Comparison of ENCODE assay signal across 12 cellular contexts in genomic region chr4:793109-793861, GRCh38. TPM values are rescaled to one million over a fixed set of nuclear protein-coding genes. Genes with fewer than 3 reads are reported as not detected.
DNase-seq lines count a peak whose midpoint lies in the region; ATAC-seq and TF ChIP-seq lines count a peak whose summit lies in the region.
"Had no signal": no experiment of that assay in that cellular context is flagged by ENCODE, and none has a peak within 500 bp of the region (broad histone marks: within the 10 kb centered on the region; RNA-seq: fewer than 3 reads in every experiment).

No MANE protein-coding gene starts in this region.

- H3K4me1 Mint-ChIP-seq in activated T-cell treated with anti-CD3 and anti-CD28 coated beads, Interleukin-2, amount 50 U/mL, for 24 hours (ENCODE audit: low read depth), result peaks cover 23% of the 10 kb centered on the region
- H3K4me1 Mint-ChIP-seq in activated T-helper 1 cell treated with anti-CD3 and anti-CD28 coated beads, Interleukin-12 subunit alpha, Interleukin-12 subunit beta, Interleukin-2, Interleukin-4 antibody, amounts not matched to agents 30 ng/mL and 10 ng/mL and 1 ng/mL, durations not matched to agents 14 hours and 24 hours and 36 hours (ENCODE audit: low read depth), result peaks cover 8% of the 10 kb centered on the region
- H3K4me1 Mint-ChIP-seq in neural crest cell, result peaks cover 12% of the 10 kb centered on the region

- H3K4me1 ChIP-seq in Peyer's patch, result peaks cover 0 to 36% (median 25%) of the 10 kb centered on the region in 4 donors

- TF ChIP-seq POLR2A in Peyer's patch (IDR thresholded peaks at IDR 0.05), result no peak

- H3K4me3 ChIP-seq in Peyer's patch, result no peak overlapping the region

- peaks cover 44% of the 10 kb centered on the region for H3K27me3 Mint-ChIP-seq in activated T-cell treated with anti-CD3 and anti-CD28 coated beads, Interleukin-2, amount 50 U/mL, for 24 hours
- peaks cover 44% of the 10 kb centered on the region for H3K27me3 Mint-ChIP-seq in activated T-helper 1 cell treated with anti-CD3 and anti-CD28 coated beads, Interleukin-12 subunit alpha, Interleukin-12 subunit beta, Interleukin-2, Interleukin-4 antibody, amounts not matched to agents 30 ng/mL and 10 ng/mL and 1 ng/mL, durations not matched to agents 14 hours and 24 hours and 36 hours (ENCODE audit: insufficient read depth)
- peaks cover 21% of the 10 kb centered on the region for H3K27me3 Mint-ChIP-seq in neural crest cell (ENCODE audit: low read depth)

- intact Hi-C loops in activated T-helper 1 cell treated with anti-CD3 and anti-CD28 coated beads, Interleukin-12 subunit alpha, Interleukin-12 subunit beta, Interleukin-2, Interleukin-4 antibody, amounts not matched to agents 30 ng/mL and 10 ng/mL and 1 ng/mL, durations not matched to agents 14 hours and 24 hours and 36 hours (cut with micrococcal nuclease), result no loop called here

- H3K27me3 ChIP-seq in Peyer's patch, result peaks cover 0 to 30% of the 10 kb centered on the region in 2 donors

- no peak overlapping the region for H3K27ac ChIP-seq in Peyer's patch
- H3K27ac ChIP-seq: skin epidermis, uterus had no signal

- TF ChIP-seq CTCF in neural crest cell (conservative IDR thresholded peaks at IDR 0.05), result no peak
- no peak for TF ChIP-seq CTCF in Peyer's patch (IDR thresholded peaks at IDR 0.05)

- H3K9me3 ChIP-seq in Peyer's patch, result peaks cover 0 to 3% (median 0%) of the 10 kb centered on the region in 4 donors
- H3K9me3 ChIP-seq: uterus had no signal

- H3K36me3 ChIP-seq in Peyer's patch, result no peaks in the 10 kb centered on the region
- H3K36me3 ChIP-seq: uterus had no signal

- peak overlapping the region; percentile 28 for H3K4me3 Mint-ChIP-seq in activated T-cell treated with anti-CD3 and anti-CD28 coated beads, Interleukin-2, amount 50 U/mL, for 24 hours
- H3K4me3 Mint-ChIP-seq in activated T-helper 1 cell treated with anti-CD3 and anti-CD28 coated beads, Interleukin-12 subunit alpha, Interleukin-12 subunit beta, Interleukin-2, Interleukin-4 antibody, amounts not matched to agents 30 ng/mL and 10 ng/mL and 1 ng/mL, durations not matched to agents 14 hours and 24 hours and 36 hours, result peak overlapping the region; percentile 78
- H3K4me3 Mint-ChIP-seq in neural crest cell, result no peak overlapping the region

- no peak for ATAC-seq in HG02610 (IDR thresholded peaks at IDR 0.05; ENCODE audit: unreplicated experiment)

- H3K9me3 Mint-ChIP-seq in activated T-cell treated with anti-CD3 and anti-CD28 coated beads, Interleukin-2, amount 50 U/mL, for 24 hours, result no peaks in the 10 kb centered on the region
- no peaks in the 10 kb centered on the region for H3K9me3 Mint-ChIP-seq in activated T-helper 1 cell treated with anti-CD3 and anti-CD28 coated beads, Interleukin-12 subunit alpha, Interleukin-12 subunit beta, Interleukin-2, Interleukin-4 antibody, amounts not matched to agents 30 ng/mL and 10 ng/mL and 1 ng/mL, durations not matched to agents 14 hours and 24 hours and 36 hours
- H3K9me3 Mint-ChIP-seq in neural crest cell, result no peaks in the 10 kb centered on the region

- DNase-seq in activated T-cell treated with anti-CD3 and anti-CD28 coated beads, Interleukin-2, amount 50 U/mL, for 24 hours, result no peak
- no peak for DNase-seq in activated T-cell treated with anti-CD3 and anti-CD28 coated beads for 4 hours
- peak; percentile 36 for DNase-seq in NCI-H146 treated with DMSO at 0.1 percent for 48 hours (lab: John Stamatoyannopoulos, UW; ENCODE audit: unreplicated experiment)
- DNase-seq in activated T-helper 1 cell treated with anti-CD3 and anti-CD28 coated beads, Interleukin-12 subunit alpha, Interleukin-12 subunit beta, Interleukin-2, Interleukin-4 antibody, amounts not matched to agents 30 ng/mL and 10 ng/mL and 1 ng/mL, durations not matched to agents 14 hours and 24 hours and 36 hours (ENCODE audit: low spot score), result no peak
- DNase-seq in neural crest cell (ENCODE audit: low read depth, low spot score), result no peak
- DNase-seq in NCI-H748 treated with DMSO at 0.1 percent for 48 hours (lab: John Stamatoyannopoulos, UW), result no peak
- DNase-seq in Peyer's patch, result no peak
- DNase-seq: activated gamma-delta T cell, NCI-H2029 treated with DMSO at 0.1 percent for 48 hours, uterus had no signal

- peak overlapping the region; percentile 62 for H3K27ac Mint-ChIP-seq in activated T-cell treated with anti-CD3 and anti-CD28 coated beads, Interleukin-2, amount 50 U/mL, for 24 hours
- peak overlapping the region; percentile 91 for H3K27ac Mint-ChIP-seq in activated T-helper 1 cell treated with anti-CD3 and anti-CD28 coated beads, Interleukin-12 subunit alpha, Interleukin-12 subunit beta, Interleukin-2, Interleukin-4 antibody, amounts not matched to agents 30 ng/mL and 10 ng/mL and 1 ng/mL, durations not matched to agents 14 hours and 24 hours and 36 hours
- H3K27ac Mint-ChIP-seq in neural crest cell (ENCODE audit: unreplicated experiment), result peak overlapping the region; percentile 57

- H3K36me3 Mint-ChIP-seq in activated T-cell treated with anti-CD3 and anti-CD28 coated beads, Interleukin-2, amount 50 U/mL, for 24 hours (ENCODE audit: low read depth), result no peaks in the 10 kb centered on the region
- H3K36me3 Mint-ChIP-seq in activated T-helper 1 cell treated with anti-CD3 and anti-CD28 coated beads, Interleukin-12 subunit alpha, Interleukin-12 subunit beta, Interleukin-2, Interleukin-4 antibody, amounts not matched to agents 30 ng/mL and 10 ng/mL and 1 ng/mL, durations not matched to agents 14 hours and 24 hours and 36 hours (ENCODE audit: low read depth), result no peaks in the 10 kb centered on the region
- no peaks in the 10 kb centered on the region for H3K36me3 Mint-ChIP-seq in neural crest cell (ENCODE audit: low read depth)

RNA-seq across cellular contexts. Expression of gene CPLX1, which starts 32.6 kb away (rescaled TPM):
- total RNA-seq in activated T-helper 1 cell treated with anti-CD3 and anti-CD28 coated beads, Interleukin-12 subunit alpha, Interleukin-12 subunit beta, Interleukin-2, Interleukin-4 antibody, amounts not matched to agents 30 ng/mL and 10 ng/mL and 1 ng/mL, durations not matched to agents 14 hours and 24 hours and 36 hours, result 1.3 and 1.5 TPM in 2 replicates
- total RNA-seq in neural crest cell (2.0 and 2.5 TPM in 2 replicates), Peyer's patch (under 1 TPM in 2 of 4 donors, not detected in 2; 0.35 to 0.67 TPM)
